ENCODE assay signal across 20 cellular contexts in the genomic region with DNA sequence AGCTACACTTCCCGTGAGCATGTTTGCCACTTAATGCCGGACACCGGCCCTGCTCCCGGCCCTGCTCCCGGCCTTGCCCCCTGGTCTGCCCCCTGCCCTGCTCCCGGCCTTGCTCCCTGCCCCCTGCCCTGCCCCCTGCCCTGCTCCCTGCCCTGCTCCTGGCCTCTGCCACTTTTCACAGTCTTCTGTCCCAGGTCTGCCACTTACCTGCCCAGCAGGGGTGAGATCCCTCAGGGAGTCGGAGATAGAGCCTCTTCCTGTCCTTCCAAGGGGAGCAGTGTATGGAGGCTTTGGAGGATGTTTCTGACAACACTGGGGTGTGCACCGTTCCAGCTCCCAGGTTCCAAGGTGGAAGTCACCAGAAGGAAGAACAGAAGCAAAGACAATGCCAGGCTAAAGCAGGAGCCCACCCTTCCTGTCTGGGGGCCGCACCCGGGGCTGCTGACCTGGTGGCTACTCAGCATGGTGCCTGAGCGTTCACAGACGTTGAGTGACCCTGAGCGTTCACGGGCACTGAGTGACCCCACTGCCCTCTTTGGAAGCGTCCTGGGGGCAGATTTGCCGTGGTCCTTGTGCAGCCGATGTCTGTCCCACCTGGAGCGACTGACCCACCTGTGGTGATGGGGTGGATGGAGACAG.
DNase-seq lines count a peak whose midpoint lies in the region; ATAC-seq, FAIRE-seq and TF ChIP-seq lines count a peak whose summit lies in the region.
"Had no signal": no experiment of that assay in that cellular context is flagged by ENCODE, and none has a peak within 500 bp of the region (broad histone marks: within the 10 kb centered on the region; RNA-seq: fewer than 3 reads in every experiment).

No MANE protein-coding gene starts in this region.

- H3K23ac ChIP-seq in H1 (ENCODE audit: insufficient read length) = no peak overlapping the region

- no peak overlapping the region for H3K14ac ChIP-seq in H1 (ENCODE audit: insufficient read length)

- no peak overlapping the region for H3K18ac ChIP-seq in H1 (ENCODE audit: extremely low read depth, low read length)

- H3K4me1 Mint-ChIP-seq in CD14-positive monocyte = peaks cover 24% of the 10 kb centered on the region

- no peak for FAIRE-seq in H1 (lab: Jason Lieb, UNC)
- FAIRE-seq: GM18507 had no signal

- TF ChIP-seq EP300 in H1 (IDR thresholded peaks at IDR 0.05; ENCODE audit: borderline replicate concordance in 1 of 2, low read depth in 2 of 2, low read length in 2 of 2) (no peak), ovary (IDR thresholded peaks at IDR 0.05) (no peak)

- no peaks in the 10 kb centered on the region; a peak in 1 of 7 replicates for H3K4me1 ChIP-seq in H1 (replicated peaks in 1 of 4; ENCODE audit: control insufficient read depth in 3 of 4, insufficient read depth in 4 of 4, low read length in 3 of 4)
- H3K4me1 ChIP-seq in ovary (ENCODE audit: insufficient read depth) = no peaks in the 10 kb centered on the region
- H3K4me1 ChIP-seq: body of pancreas, SJSA1 had no signal

- H4K20me1 ChIP-seq in H1 (replicated peaks in 1 of 2; ENCODE audit: control insufficient read depth in 1 of 2, insufficient read depth in 2 of 2, low read length in 2 of 2) = no peaks in the 10 kb centered on the region

- no peak overlapping the region for H3K4ac ChIP-seq in H1 (replicated peaks; ENCODE audit: insufficient read length, low read depth, low read length)

- H2AK5ac ChIP-seq in H1 (ENCODE audit: low read depth, low read length) = no peak overlapping the region

- no peak overlapping the region for H3K9ac ChIP-seq in H1 (replicated peaks in 1 of 4; ENCODE audit: extremely low read depth in 1 of 4, low read depth in 3 of 4, low read length in 3 of 4)

- TF ChIP-seq CTCF in CD14-positive monocyte (IDR thresholded peaks at IDR 0.05) (no peak), H1 (IDR thresholded peaks at IDR 0.05; ENCODE audit: control extremely low read depth in 1 of 3, insufficient read depth in 1 of 3, low read depth in 1 of 3, low read length in 3 of 3) (no peak), ovary (IDR thresholded peaks at IDR 0.05) (no peak)

- H3K79me1 ChIP-seq in H1 (ENCODE audit: low read depth, low read length) = no peaks in the 10 kb centered on the region; the same call in 1 of the 2 replicates

- H2AFZ ChIP-seq in H1 (ENCODE audit: low read length) = no peak overlapping the region

- no peak overlapping the region for H3K27ac ChIP-seq in H1 (ENCODE audit: low read depth, low read length)
- no peak overlapping the region for H3K27ac ChIP-seq in ovary
- H3K27ac ChIP-seq: body of pancreas, SJSA1 had no signal

- no peak for TF ChIP-seq RAD21 in H1 (IDR thresholded peaks at IDR 0.05 in 1 of 2, conservative IDR thresholded peaks at IDR 0.05 in 1 of 2; ENCODE audit: low read depth in 2 of 2, low read length in 2 of 2)

- H3K36me3 ChIP-seq in H1 (ENCODE audit: control insufficient read depth in 2 of 4, insufficient read depth in 4 of 4, low read length in 3 of 4) = no peaks in the 10 kb centered on the region
- H3K36me3 ChIP-seq in ovary = no peaks in the 10 kb centered on the region
- H3K36me3 ChIP-seq: SJSA1 had no signal

- TF ChIP-seq POLR2A in H1 (IDR thresholded peaks at IDR 0.05; ENCODE audit: control extremely low read depth in 1 of 2, low read depth in 2 of 2, low read length in 2 of 2) = no peak
- TF ChIP-seq POLR2A in ovary (IDR thresholded peaks at IDR 0.05) = no peak

- H4K91ac ChIP-seq in H1 (replicated peaks; ENCODE audit: insufficient read length, low read length) = no peak overlapping the region

- H2BK120ac ChIP-seq in H1 (replicated peaks; ENCODE audit: low read depth, low read length) = no peak overlapping the region

- H3K4me2 ChIP-seq in H1 (ENCODE audit: insufficient read depth in 1 of 2, low read depth in 2 of 2, low read length in 2 of 2) = no peak overlapping the region

- H3K9me3 ChIP-seq in H1 (ENCODE audit: insufficient read depth in 2 of 2, low read depth in 1 of 2, low read length in 1 of 2) (no peaks in the 10 kb centered on the region; a peak in 1 of 4 replicates), ovary (no peaks in the 10 kb centered on the region)
- H3K9me3 ChIP-seq: body of pancreas had no signal

- WGBS in H1 (ENCODE audit: extremely low coverage in 1 of 2, insufficient coverage in 1 of 2, insufficient read length in 1 of 2, insufficient replicate concordance in 2 of 2, low coverage in 1 of 2, low lambda C conversion rate in 2 of 2, missing lambda C conversion rate in 1 of 2), 2 experiments = 93% methylated on average over 17 of the region's 18 CpGs; no CpG with 5 or more reads in 1 of the 2 experiments
- 83 to 84% (median 84%) methylated on average over 18 of the region's 18 CpGs for WGBS in ovary, 3 donors

- CTCF ChIA-PET in H1 (lab: Charles Lee; ENCODE audit: partially characterized antibody) = interaction anchor here (1.1 kb wide), 1 partner anchor 361 kb away, joined by 3 read pairs; no protein-coding TSS in a partner anchor

- H3K36me3 Mint-ChIP-seq in CD14-positive monocyte = peaks cover 4 to 6% of the 10 kb centered on the region in 2 donors
- H3K36me3 Mint-ChIP-seq: mesothelial cell of epicardium had no signal

- no peak overlapping the region for H2BK12ac ChIP-seq in H1 (ENCODE audit: low read depth, low read length)

- peaks cover 0 to 5% (median 0%) of the 10 kb centered on the region in 7 donors for H3K9me3 Mint-ChIP-seq in CD14-positive monocyte
- H3K9me3 Mint-ChIP-seq: mesothelial cell of epicardium had no signal

- H3K79me2 ChIP-seq in H1 (ENCODE audit: control insufficient read depth in 1 of 2, insufficient read depth in 2 of 2, low read length in 2 of 2) = no peaks in the 10 kb centered on the region

- DNase-seq in activated CD4-positive, alpha-beta T cell treated with anti-CD3 and anti-CD28 coated beads for 1 hour = peak; percentile 4
- DNase-seq in activated CD4-positive, alpha-beta T cell treated with anti-CD3 and anti-CD28 coated beads for 4 hours = no peak
- DNase-seq in CD14-positive monocyte (ENCODE audit: low spot score) = peak; percentile 43
- peak in 1 of 2 experiments; percentile 23 for DNase-seq in H1 (ENCODE audit: low read depth in 1 of 2, low spot score in 2 of 2)
- peak in 4 of 5 donors; percentile 3 to 12 (median 9) for DNase-seq in ovary
- DNase-seq: activated CD4-positive, alpha-beta T cell treated with anti-CD3 and anti-CD28 coated beads, Interleukin-2, amount 50 U/mL, for 4 hours; activated naive CD4-positive, alpha-beta T cell treated with Interleukin-2 at 50 U/mL for 16 hours; dermis blood vessel endothelial cell; DMS53; IMR-90; NCI-H2029 treated with DMSO at 0.1 percent for 48 hours; NCI-H510A; T1000 had no signal

- peaks cover 7 to 15% (median 13%) of the 10 kb centered on the region in 3 donors for H3K27me3 Mint-ChIP-seq in CD14-positive monocyte (ENCODE audit: low read depth in 3 of 3)

- ATAC-seq in GM21526 (IDR thresholded peaks at IDR 0.05; ENCODE audit: low FRiP score, unreplicated experiment) (no peak), GM21723 (IDR thresholded peaks at IDR 0.05; ENCODE audit: unreplicated experiment) (no peak), GM19463 (IDR thresholded peaks at IDR 0.05; ENCODE audit: unreplicated experiment) (no peak)
- ATAC-seq: body of pancreas had no signal

- POLR2A ChIA-PET in H1 (lab: Charles Lee; ENCODE audit: partially characterized antibody) = no interaction called here

- H3K23me2 ChIP-seq in H1 (ENCODE audit: low read depth, low read length) = peaks cover 5% of the 10 kb centered on the region; the same call in 1 of the 2 replicates

- no peak overlapping the region for H2BK5ac ChIP-seq in H1 (ENCODE audit: low read depth, low read length)

- H4K8ac ChIP-seq in H1 (ENCODE audit: extremely low read depth, insufficient read depth, low read length) = peak overlapping the region; percentile 68; the same call in 1 of the 2 replicates

- no peak overlapping the region for H2BK15ac ChIP-seq in H1 (ENCODE audit: low read length)

- H3K4me3 ChIP-seq in H1 (ENCODE audit: extremely low read depth in 1 of 4, insufficient read depth in 2 of 4, low read depth in 3 of 4, low read length in 4 of 4) (no peak overlapping the region), ovary (no peak overlapping the region)
- H3K4me3 ChIP-seq: body of pancreas, SJSA1 had no signal

- no peak overlapping the region for H3K27ac Mint-ChIP-seq in CD14-positive monocyte
- H3K27ac Mint-ChIP-seq: mesothelial cell of epicardium had no signal

- no peak overlapping the region for H2BK20ac ChIP-seq in H1 (ENCODE audit: low read length)

- H3K4me3 Mint-ChIP-seq in CD14-positive monocyte = peak overlapping the region in 1 of 2 donors; percentile 47
- H3K4me3 Mint-ChIP-seq: mesothelial cell of epicardium had no signal

- H3K56ac ChIP-seq in H1 (replicated peaks; ENCODE audit: insufficient read length, low read depth, low read length) = no peak overlapping the region

- intact Hi-C loops in CD14-positive monocyte (cut with micrococcal nuclease) = no loop called here
- intact Hi-C loops in ovary (cut with DNase I) = no loop called here

- H4K5ac ChIP-seq in H1 (ENCODE audit: insufficient read length, low read depth, low read length) = no peak overlapping the region

- H3K27me3 ChIP-seq in H1 (replicated peaks in 1 of 4; ENCODE audit: control insufficient read depth in 3 of 4, extremely low read depth in 1 of 4, insufficient read depth in 3 of 4, low read length in 3 of 4) (no peaks in the 10 kb centered on the region), ovary (no peaks in the 10 kb centered on the region)
- H3K27me3 ChIP-seq: body of pancreas, SJSA1 had no signal

TF ChIP-seq in H1, 55 proteins besides CTCF, POLR2A, EP300 and RAD21 (continues in another document):
- TF ChIP-seq, protein P1, sequence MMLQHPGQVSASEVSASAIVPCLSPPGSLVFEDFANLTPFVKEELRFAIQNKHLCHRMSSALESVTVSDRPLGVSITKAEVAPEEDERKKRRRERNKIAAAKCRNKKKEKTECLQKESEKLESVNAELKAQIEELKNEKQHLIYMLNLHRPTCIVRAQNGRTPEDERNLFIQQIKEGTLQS (IDR thresholded peaks at IDR 0.05; ENCODE audit: insufficient read depth, low read depth, low read length) = no peak
- TF ChIP-seq MAFK (IDR thresholded peaks at IDR 0.05; ENCODE audit: low read depth, low read length) (no peak), CBX5 (IDR thresholded peaks at IDR 0.05; ENCODE audit: low read depth, low read length) (no peak), TAF1 (IDR thresholded peaks at IDR 0.05; ENCODE audit: low read depth, low read length) (no peak), CHD1 (IDR thresholded peaks at IDR 0.05; ENCODE audit: low read depth, low read length) (no peak), SIX5 (IDR thresholded peaks at IDR 0.05; ENCODE audit: low read depth, low read length) (no peak), GTF2F1 (IDR thresholded peaks at IDR 0.05; ENCODE audit: borderline replicate concordance, low read depth, low read length) (no peak), NRF1 (IDR thresholded peaks at IDR 0.05; ENCODE audit: low read depth, low read length) (no peak), GABPA (IDR thresholded peaks at IDR 0.05; ENCODE audit: borderline replicate concordance, insufficient read depth, low read length) (no peak), JUN (IDR thresholded peaks at IDR 0.05; ENCODE audit: low read depth, low read length) (no peak)
- TF ChIP-seq, protein P2, sequence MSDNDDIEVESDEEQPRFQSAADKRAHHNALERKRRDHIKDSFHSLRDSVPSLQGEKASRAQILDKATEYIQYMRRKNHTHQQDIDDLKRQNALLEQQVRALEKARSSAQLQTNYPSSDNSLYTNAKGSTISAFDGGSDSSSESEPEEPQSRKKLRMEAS (IDR thresholded peaks at IDR 0.05) = no peak

Comparison
In these comparisons a context has a peak if more than half of its experiments do, and no peak if none do; other contexts are left out.
1. DNase-seq: peak in activated CD4-positive, alpha-beta T cell treated with anti-CD3 and anti-CD28 coated beads for 1 hour (single experiment), CD14-positive monocyte (single experiment) and ovary (4 of 5); none in activated CD4-positive, alpha-beta T cell treated with anti-CD3 and anti-CD28 coated beads for 4 hours (0 of 2).